8 cellular contexts compared by ENCODE assay signal in genomic region chr13:23570931-23571330, GRCh38. TPM values are rescaled to one million over a fixed set of nuclear protein-coding genes. Genes with fewer than 3 reads are reported as not detected.
DNase-seq lines count a peak whose midpoint lies in the region; ATAC-seq and TF ChIP-seq lines count a peak whose summit lies in the region.

No MANE protein-coding gene starts in this region.

- H3K56ac ChIP-seq in mesendoderm (ENCODE audit: low read length): no peak overlapping the region

- peak overlapping the region; percentile 19 for H2BK15ac ChIP-seq in mesendoderm (replicated peaks; ENCODE audit: low read depth)

- no peak overlapping the region for H3K4ac ChIP-seq in mesendoderm (ENCODE audit: low read depth, low read length)

- no peak for ATAC-seq in HG03108 (IDR thresholded peaks at IDR 0.05; ENCODE audit: unreplicated experiment)
- ATAC-seq in HG03378 (IDR thresholded peaks at IDR 0.05; ENCODE audit: unreplicated experiment): no peak
- no peak for ATAC-seq in GM19452 (IDR thresholded peaks at IDR 0.05; ENCODE audit: unreplicated experiment)

- intact Hi-C loops in posterior cingulate gyrus (cut with DNase I): loop anchor here (10.0 kb wide), 2 partner anchors 106 to 304 kb away; no protein-coding TSS in a partner anchor

- peaks cover 3% of the 10 kb centered on the region for H3K4me1 ChIP-seq in mesendoderm (ENCODE audit: control insufficient read depth, low read depth, low read length)

- no peak overlapping the region for H2BK120ac ChIP-seq in mesendoderm (ENCODE audit: low read depth, low read length)

- no peaks in the 10 kb centered on the region for H3K9me3 Mint-ChIP-seq in chondrocyte (ENCODE audit: low read depth)

- H3K79me1 ChIP-seq in mesendoderm (ENCODE audit: low read length): no peaks in the 10 kb centered on the region

- peaks cover 10% of the 10 kb centered on the region for H3K27me3 Mint-ChIP-seq in chondrocyte (ENCODE audit: low read depth)

- H3K4me3 ChIP-seq in AG10803 (ENCODE audit: low read length): peak overlapping the region; percentile 62
- no peak overlapping the region for H3K4me3 ChIP-seq in mesendoderm (ENCODE audit: low read length)

- H3K27ac ChIP-seq in mesendoderm (ENCODE audit: low read depth, low read length): no peak overlapping the region

- no peak overlapping the region for H3K23ac ChIP-seq in mesendoderm (ENCODE audit: low read length)

- no peaks in the 10 kb centered on the region for H3K36me3 Mint-ChIP-seq in chondrocyte (ENCODE audit: low read depth)

- H3K18ac ChIP-seq in mesendoderm (ENCODE audit: low read length): no peak overlapping the region

- H3K79me2 ChIP-seq in mesendoderm (ENCODE audit: control insufficient read depth, insufficient read depth, low read length): no peaks in the 10 kb centered on the region

- H3K36me3 ChIP-seq in mesendoderm (ENCODE audit: control insufficient read depth, insufficient read depth, low read length): no peaks in the 10 kb centered on the region

- H3K27me3 ChIP-seq in mesendoderm (ENCODE audit: insufficient read depth, low read length, poor library complexity): no peaks in the 10 kb centered on the region

- H3K9ac ChIP-seq in mesendoderm (ENCODE audit: low read length): no peak overlapping the region

- H3K4me1 Mint-ChIP-seq in chondrocyte (ENCODE audit: low read depth): peaks cover 12% of the 10 kb centered on the region

- H3K27ac Mint-ChIP-seq in chondrocyte (ENCODE audit: unreplicated experiment): no peak overlapping the region

- no peak overlapping the region for H4K8ac ChIP-seq in mesendoderm (ENCODE audit: low read depth, low read length)

- H4K5ac ChIP-seq in mesendoderm (ENCODE audit: low read length): no peak overlapping the region

- peak; percentile 57 for TF ChIP-seq CTCF in AG10803 (conservative IDR thresholded peaks at IDR 0.05; ENCODE audit: low read length)
- TF ChIP-seq CTCF in chondrocyte (IDR thresholded peaks at IDR 0.05): peak; percentile 55

- no peak overlapping the region for H2BK5ac ChIP-seq in mesendoderm (ENCODE audit: low read length)

- no CpG with 5 or more reads among the region's 1 CpG for WGBS in mesendoderm (ENCODE audit: extremely low coverage, insufficient coverage, low lambda C conversion rate)

- DNase-seq in AG10803 (ENCODE audit: low read depth) (peak; percentile 54), LHCN-M2 (ENCODE audit: low read depth) (peak; percentile 43), chondrocyte (ENCODE audit: low spot score) (no peak), mesendoderm (no peak), posterior cingulate gyrus (no peak)

- no peak overlapping the region for H3K4me3 Mint-ChIP-seq in chondrocyte (ENCODE audit: unreplicated experiment)

- no peak overlapping the region for H3K4me2 ChIP-seq in mesendoderm (ENCODE audit: low read length)

- no peak overlapping the region for H2AK5ac ChIP-seq in mesendoderm (ENCODE audit: low read length)

RNA-seq across cellular contexts. Expression of gene TNFRSF19, which starts 0.7 kb away (rescaled TPM):
- 34.1 and 37.3 TPM in 2 replicates for total RNA-seq in LHCN-M2 (2014; rRNA removed)
- polyA plus RNA-seq in LHCN-M2 (2012): 8.6 TPM
- 1.2 to 1.7 TPM (median 1.3 TPM) in 3 replicates for total RNA-seq in chondrocyte
- 1.5 TPM for polyA plus RNA-seq in mesendoderm (2013, experiment 1 of 2)
- polyA plus RNA-seq in mesendoderm (2013, experiment 2 of 2): 1.5 TPM

Comparison
In these comparisons a context has a peak if more than half of its experiments do, and no peak if none do; other contexts are left out.
1. DNase-seq: peak in AG10803 (single experiment) and LHCN-M2 (single experiment); none in chondrocyte (single experiment), mesendoderm (single experiment) and posterior cingulate gyrus (0 of 10).
2. RNA of gene TNFRSF19, which starts 0.7 kb away (total RNA-seq): 34.1 to 37.3 TPM in LHCN-M2; 1.2 to 1.7 TPM in chondrocyte; every median in the first group is over 10 times any median in the second.